Comparison of ENCODE assay signal across 1 cellular context in the genomic region with DNA sequence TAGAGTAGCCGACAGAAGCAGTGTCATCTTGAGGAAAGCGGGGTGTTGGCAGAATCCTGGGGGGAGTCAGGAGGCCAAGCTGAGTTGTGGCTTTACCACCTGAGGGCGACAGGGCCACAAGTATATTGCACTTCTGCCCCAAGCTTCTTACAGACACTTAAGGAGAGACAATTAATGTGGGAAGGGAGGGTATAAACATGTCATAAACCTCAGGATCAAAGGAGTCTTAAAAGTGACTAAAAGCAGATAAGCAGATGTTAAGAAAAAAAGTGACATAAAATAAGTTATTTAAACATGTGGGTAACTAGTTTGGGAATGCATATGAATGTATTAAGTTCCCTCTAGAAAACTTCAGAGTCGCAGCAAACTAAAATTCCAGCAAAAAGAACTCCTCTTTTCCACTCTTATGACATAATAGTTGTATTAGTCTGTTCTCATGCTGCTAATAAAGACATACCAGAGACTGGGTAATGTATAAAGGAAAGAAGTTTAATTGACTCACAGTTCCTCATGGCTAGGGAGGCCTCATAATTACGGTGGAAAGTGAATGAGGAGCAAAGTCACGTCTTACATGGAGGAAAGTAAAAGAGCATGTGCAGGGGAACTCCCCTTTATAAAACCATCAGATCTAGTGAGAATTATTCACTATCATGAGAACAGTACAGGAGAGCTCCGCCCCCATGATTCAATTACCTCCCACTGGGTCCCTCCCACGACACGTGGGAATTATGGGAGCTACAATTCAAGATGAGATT.
TF ChIP-seq lines count a peak whose summit lies in the region.

No MANE protein-coding gene starts in this region.

TF ChIP-seq in K562, 482 proteins besides CTCF, POLR2A, EP300 and RAD21 (continues in another document):
- TF ChIP-seq, protein P1, sequence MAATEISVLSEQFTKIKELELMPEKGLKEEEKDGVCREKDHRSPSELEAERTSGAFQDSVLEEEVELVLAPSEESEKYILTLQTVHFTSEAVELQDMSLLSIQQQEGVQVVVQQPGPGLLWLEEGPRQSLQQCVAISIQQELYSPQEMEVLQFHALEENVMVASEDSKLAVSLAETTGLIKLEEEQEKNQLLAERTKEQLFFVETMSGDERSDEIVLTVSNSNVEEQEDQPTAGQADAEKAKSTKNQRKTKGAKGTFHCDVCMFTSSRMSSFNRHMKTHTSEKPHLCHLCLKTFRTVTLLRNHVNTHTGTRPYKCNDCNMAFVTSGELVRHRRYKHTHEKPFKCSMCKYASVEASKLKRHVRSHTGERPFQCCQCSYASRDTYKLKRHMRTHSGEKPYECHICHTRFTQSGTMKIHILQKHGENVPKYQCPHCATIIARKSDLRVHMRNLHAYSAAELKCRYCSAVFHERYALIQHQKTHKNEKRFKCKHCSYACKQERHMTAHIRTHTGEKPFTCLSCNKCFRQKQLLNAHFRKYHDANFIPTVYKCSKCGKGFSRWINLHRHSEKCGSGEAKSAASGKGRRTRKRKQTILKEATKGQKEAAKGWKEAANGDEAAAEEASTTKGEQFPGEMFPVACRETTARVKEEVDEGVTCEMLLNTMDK (IDR thresholded peaks at IDR 0.05; ENCODE audit: borderline replicate concordance, insufficient read depth, low read depth, low read length, poor library complexity, severe bottlenecking) = no peak
- TF ChIP-seq, protein P2, sequence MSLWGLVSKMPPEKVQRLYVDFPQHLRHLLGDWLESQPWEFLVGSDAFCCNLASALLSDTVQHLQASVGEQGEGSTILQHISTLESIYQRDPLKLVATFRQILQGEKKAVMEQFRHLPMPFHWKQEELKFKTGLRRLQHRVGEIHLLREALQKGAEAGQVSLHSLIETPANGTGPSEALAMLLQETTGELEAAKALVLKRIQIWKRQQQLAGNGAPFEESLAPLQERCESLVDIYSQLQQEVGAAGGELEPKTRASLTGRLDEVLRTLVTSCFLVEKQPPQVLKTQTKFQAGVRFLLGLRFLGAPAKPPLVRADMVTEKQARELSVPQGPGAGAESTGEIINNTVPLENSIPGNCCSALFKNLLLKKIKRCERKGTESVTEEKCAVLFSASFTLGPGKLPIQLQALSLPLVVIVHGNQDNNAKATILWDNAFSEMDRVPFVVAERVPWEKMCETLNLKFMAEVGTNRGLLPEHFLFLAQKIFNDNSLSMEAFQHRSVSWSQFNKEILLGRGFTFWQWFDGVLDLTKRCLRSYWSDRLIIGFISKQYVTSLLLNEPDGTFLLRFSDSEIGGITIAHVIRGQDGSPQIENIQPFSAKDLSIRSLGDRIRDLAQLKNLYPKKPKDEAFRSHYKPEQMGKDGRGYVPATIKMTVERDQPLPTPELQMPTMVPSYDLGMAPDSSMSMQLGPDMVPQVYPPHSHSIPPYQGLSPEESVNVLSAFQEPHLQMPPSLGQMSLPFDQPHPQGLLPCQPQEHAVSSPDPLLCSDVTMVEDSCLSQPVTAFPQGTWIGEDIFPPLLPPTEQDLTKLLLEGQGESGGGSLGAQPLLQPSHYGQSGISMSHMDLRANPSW (CRISPR knock-in tag; IDR thresholded peaks at IDR 0.05) = no peak
- no peak for TF ChIP-seq RB1 (IDR thresholded peaks at IDR 0.05; ENCODE audit: low read depth)
- TF ChIP-seq HIVEP1 (CRISPR knock-in tag; IDR thresholded peaks at IDR 0.05) = no peak
- TF ChIP-seq TCF3 (CRISPR knock-in tag; IDR thresholded peaks at IDR 0.05) = 0 out of 2 replicates have a peak, but pooled peaks have one; percentile 19
- TF ChIP-seq, protein P3, sequence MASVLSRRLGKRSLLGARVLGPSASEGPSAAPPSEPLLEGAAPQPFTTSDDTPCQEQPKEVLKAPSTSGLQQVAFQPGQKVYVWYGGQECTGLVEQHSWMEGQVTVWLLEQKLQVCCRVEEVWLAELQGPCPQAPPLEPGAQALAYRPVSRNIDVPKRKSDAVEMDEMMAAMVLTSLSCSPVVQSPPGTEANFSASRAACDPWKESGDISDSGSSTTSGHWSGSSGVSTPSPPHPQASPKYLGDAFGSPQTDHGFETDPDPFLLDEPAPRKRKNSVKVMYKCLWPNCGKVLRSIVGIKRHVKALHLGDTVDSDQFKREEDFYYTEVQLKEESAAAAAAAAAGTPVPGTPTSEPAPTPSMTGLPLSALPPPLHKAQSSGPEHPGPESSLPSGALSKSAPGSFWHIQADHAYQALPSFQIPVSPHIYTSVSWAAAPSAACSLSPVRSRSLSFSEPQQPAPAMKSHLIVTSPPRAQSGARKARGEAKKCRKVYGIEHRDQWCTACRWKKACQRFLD (CRISPR knock-in tag; IDR thresholded peaks at IDR 0.05) = no peak
- TF ChIP-seq SMARCB1 (IDR thresholded peaks at IDR 0.05; ENCODE audit: insufficient read length, low read depth) = no peak
- no peak for TF ChIP-seq PURB (CRISPR knock-in tag; IDR thresholded peaks at IDR 0.05; ENCODE audit: low read depth)
- TF ChIP-seq, protein P4, sequence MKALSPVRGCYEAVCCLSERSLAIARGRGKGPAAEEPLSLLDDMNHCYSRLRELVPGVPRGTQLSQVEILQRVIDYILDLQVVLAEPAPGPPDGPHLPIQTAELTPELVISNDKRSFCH (CRISPR knock-in tag; IDR thresholded peaks at IDR 0.05) = no peak
- TF ChIP-seq, protein P4 (tag; IDR thresholded peaks at IDR 0.05) = no peak
- no peak for TF ChIP-seq ARHGAP35 (IDR thresholded peaks at IDR 0.05; ENCODE audit: partially characterized antibody)
- TF ChIP-seq FOXP1 (CRISPR knock-in tag; IDR thresholded peaks at IDR 0.05) = no peak
- TF ChIP-seq, protein P5, sequence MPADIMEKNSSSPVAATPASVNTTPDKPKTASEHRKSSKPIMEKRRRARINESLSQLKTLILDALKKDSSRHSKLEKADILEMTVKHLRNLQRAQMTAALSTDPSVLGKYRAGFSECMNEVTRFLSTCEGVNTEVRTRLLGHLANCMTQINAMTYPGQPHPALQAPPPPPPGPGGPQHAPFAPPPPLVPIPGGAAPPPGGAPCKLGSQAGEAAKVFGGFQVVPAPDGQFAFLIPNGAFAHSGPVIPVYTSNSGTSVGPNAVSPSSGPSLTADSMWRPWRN (IDR thresholded peaks at IDR 0.05; ENCODE audit: low read depth) = no peak
- TF ChIP-seq, protein P6, sequence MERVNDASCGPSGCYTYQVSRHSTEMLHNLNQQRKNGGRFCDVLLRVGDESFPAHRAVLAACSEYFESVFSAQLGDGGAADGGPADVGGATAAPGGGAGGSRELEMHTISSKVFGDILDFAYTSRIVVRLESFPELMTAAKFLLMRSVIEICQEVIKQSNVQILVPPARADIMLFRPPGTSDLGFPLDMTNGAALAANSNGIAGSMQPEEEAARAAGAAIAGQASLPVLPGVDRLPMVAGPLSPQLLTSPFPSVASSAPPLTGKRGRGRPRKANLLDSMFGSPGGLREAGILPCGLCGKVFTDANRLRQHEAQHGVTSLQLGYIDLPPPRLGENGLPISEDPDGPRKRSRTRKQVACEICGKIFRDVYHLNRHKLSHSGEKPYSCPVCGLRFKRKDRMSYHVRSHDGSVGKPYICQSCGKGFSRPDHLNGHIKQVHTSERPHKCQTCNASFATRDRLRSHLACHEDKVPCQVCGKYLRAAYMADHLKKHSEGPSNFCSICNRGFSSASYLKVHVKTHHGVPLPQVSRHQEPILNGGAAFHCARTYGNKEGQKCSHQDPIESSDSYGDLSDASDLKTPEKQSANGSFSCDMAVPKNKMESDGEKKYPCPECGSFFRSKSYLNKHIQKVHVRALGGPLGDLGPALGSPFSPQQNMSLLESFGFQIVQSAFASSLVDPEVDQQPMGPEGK (CRISPR knock-in tag; IDR thresholded peaks at IDR 0.05; ENCODE audit: borderline replicate concordance) = no peak
- no peak for TF ChIP-seq CUX1 (CRISPR knock-in tag; IDR thresholded peaks at IDR 0.05)
- TF ChIP-seq GATAD2B (IDR thresholded peaks at IDR 0.05; ENCODE audit: borderline replicate concordance) = no peak
- TF ChIP-seq FOXM1 (IDR thresholded peaks at IDR 0.05; ENCODE audit: low read depth) = peak; percentile 12; the same call in 1 of the 2 replicates
- no peak for TF ChIP-seq FOXM1 (CRISPR knock-in tag; IDR thresholded peaks at IDR 0.05; ENCODE audit: low read depth)
- TF ChIP-seq NCOA2 (IDR thresholded peaks at IDR 0.05; ENCODE audit: partially characterized antibody in 2 of 2) = no peak
- TF ChIP-seq, protein P7, sequence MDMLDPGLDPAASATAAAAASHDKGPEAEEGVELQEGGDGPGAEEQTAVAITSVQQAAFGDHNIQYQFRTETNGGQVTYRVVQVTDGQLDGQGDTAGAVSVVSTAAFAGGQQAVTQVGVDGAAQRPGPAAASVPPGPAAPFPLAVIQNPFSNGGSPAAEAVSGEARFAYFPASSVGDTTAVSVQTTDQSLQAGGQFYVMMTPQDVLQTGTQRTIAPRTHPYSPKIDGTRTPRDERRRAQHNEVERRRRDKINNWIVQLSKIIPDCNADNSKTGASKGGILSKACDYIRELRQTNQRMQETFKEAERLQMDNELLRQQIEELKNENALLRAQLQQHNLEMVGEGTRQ (CRISPR knock-in tag; IDR thresholded peaks at IDR 0.05) = no peak
- no peak for TF ChIP-seq CREBBP (IDR thresholded peaks at IDR 0.05; ENCODE audit: low read depth, low read length)
- TF ChIP-seq MAFG (tag; conservative IDR thresholded peaks at IDR 0.05) = no peak
- TF ChIP-seq ZNF280B (CRISPR knock-in tag; IDR thresholded peaks at IDR 0.05) = no peak
- TF ChIP-seq ZNF408 (CRISPR knock-in tag; IDR thresholded peaks at IDR 0.05; ENCODE audit: low read depth) = no peak
- no peak for TF ChIP-seq NR2F6 (CRISPR knock-in tag; IDR thresholded peaks at IDR 0.05)
- no peak for TF ChIP-seq ZNF41 (CRISPR knock-in tag; conservative IDR thresholded peaks at IDR 0.05)
- TF ChIP-seq STAT5B (CRISPR knock-in tag; IDR thresholded peaks at IDR 0.05) = no peak
- TF ChIP-seq, protein P8, sequence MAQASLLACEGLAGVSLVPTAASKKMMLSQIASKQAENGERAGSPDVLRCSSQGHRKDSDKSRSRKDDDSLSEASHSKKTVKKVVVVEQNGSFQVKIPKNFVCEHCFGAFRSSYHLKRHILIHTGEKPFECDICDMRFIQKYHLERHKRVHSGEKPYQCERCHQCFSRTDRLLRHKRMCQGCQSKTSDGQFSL (CRISPR knock-in tag; IDR thresholded peaks at IDR 0.05) = 0 out of 2 replicates have a peak, but pooled peaks have one; percentile 23
- TF ChIP-seq, protein P8 (tag; IDR thresholded peaks at IDR 0.05) = no peak
- TF ChIP-seq, protein P9, sequence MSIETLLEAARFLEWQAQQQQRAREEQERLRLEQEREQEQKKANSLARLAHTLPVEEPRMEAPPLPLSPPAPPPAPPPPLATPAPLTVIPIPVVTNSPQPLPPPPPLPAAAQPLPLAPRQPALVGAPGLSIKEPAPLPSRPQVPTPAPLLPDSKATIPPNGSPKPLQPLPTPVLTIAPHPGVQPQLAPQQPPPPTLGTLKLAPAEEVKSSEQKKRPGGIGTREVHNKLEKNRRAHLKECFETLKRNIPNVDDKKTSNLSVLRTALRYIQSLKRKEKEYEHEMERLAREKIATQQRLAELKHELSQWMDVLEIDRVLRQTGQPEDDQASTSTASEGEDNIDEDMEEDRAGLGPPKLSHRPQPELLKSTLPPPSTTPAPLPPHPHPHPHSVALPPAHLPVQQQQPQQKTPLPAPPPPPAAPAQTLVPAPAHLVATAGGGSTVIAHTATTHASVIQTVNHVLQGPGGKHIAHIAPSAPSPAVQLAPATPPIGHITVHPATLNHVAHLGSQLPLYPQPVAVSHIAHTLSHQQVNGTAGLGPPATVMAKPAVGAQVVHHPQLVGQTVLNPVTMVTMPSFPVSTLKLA (conservative IDR thresholded peaks at IDR 0.05) = 0 out of 4 replicates have a peak, but pooled peaks of 1 of the 2 experiments have one; percentile 2
- no peak for TF ChIP-seq ETV6 (IDR thresholded peaks at IDR 0.05; ENCODE audit: borderline replicate concordance in 1 of 2, low read depth in 2 of 2, low read length in 1 of 2)
- no peak for TF ChIP-seq ETV6 (CRISPR knock-in tag; IDR thresholded peaks at IDR 0.05; ENCODE audit: borderline replicate concordance)
- TF ChIP-seq STAG1 (CRISPR knock-in tag; IDR thresholded peaks at IDR 0.05; ENCODE audit: borderline replicate concordance) = no peak
- TF ChIP-seq CBX3 (IDR thresholded peaks at IDR 0.05; ENCODE audit: borderline replicate concordance in 1 of 2, low read length in 2 of 2) = 0 out of 3 replicates have a peak, but pooled peaks of 1 of the 2 experiments have one; percentile 27
